Comparison of ENCODE assay signal across 18 cellular contexts in genomic region chr5:9370256-9370655, GRCh38.
A peak's percentile ranks its signal among the peaks of the same experiment; 100 is the strongest.
DNase-seq lines count a peak whose midpoint lies in the region; ATAC-seq, FAIRE-seq and TF ChIP-seq lines count a peak whose summit lies in the region.
"Had no signal": no experiment of that assay in that cellular context is flagged by ENCODE, and none has a peak within 500 bp of the region (broad histone marks: within the 10 kb centered on the region; RNA-seq: fewer than 3 reads in every experiment).

No MANE protein-coding gene starts in this region.

- TF ChIP-seq CTCF in fibroblast of mammary gland (conservative IDR thresholded peaks at IDR 0.05; ENCODE audit: control insufficient read depth, insufficient read depth, low read depth, low read length) = no peak

- DNase-seq in GM12892 (ENCODE audit: insufficient read length) (no peak), NCI-H226 (peak; percentile 26), fibroblast of mammary gland (ENCODE audit: low read depth) (peak; percentile 47), left lobe of liver (ENCODE audit: low spot score) (no peak), hippocampal formation (lab: John Stamatoyannopoulos, UW) (no peak), GM19240 (ENCODE audit: insufficient read length, low spot score) (no peak)
- DNase-seq: C1 segment of cervical spinal cord, DMS 273 treated with DMSO at 0.1 percent for 48 hours, Karpas-422, NCI-H1105 treated with DMSO at 0.1 percent for 48 hours, NCI-H187 treated with DMSO at 0.1 percent for 48 hours, NCI-H2171 treated with DMSO at 0.1 percent for 48 hours, SHP77 had no signal

- ATAC-seq in GM21717 (IDR thresholded peaks at IDR 0.05; ENCODE audit: unreplicated experiment) (no peak), left lobe of liver (no peak)
- ATAC-seq: GM23338, HepG2, Panc1, SK-N-SH treated with all-trans-retinoic acid at 6 μM for 48 hours had no signal

- no peak overlapping the region for H3K4me3 ChIP-seq in fibroblast of mammary gland (ENCODE audit: control insufficient read depth, low read depth, low read length)
- H3K4me3 ChIP-seq: GM23338 had no signal

- no peak for TF ChIP-seq POLR2A in GM12892 (IDR thresholded peaks at IDR 0.05; ENCODE audit: low read depth, low read length)

- peak; percentile 33 for FAIRE-seq in GM12892 (lab: Jason Lieb, UNC)
- FAIRE-seq: HepG2 had no signal

Comparison
In these comparisons a context has a peak if more than half of its experiments do, and no peak if none do; other contexts are left out.
1. DNase-seq: peak in NCI-H226 (single experiment) and fibroblast of mammary gland (single experiment); none in GM12892 (single experiment), left lobe of liver (single experiment), hippocampal formation (0 of 2) and GM19240 (single experiment).